In the genomic region with DNA sequence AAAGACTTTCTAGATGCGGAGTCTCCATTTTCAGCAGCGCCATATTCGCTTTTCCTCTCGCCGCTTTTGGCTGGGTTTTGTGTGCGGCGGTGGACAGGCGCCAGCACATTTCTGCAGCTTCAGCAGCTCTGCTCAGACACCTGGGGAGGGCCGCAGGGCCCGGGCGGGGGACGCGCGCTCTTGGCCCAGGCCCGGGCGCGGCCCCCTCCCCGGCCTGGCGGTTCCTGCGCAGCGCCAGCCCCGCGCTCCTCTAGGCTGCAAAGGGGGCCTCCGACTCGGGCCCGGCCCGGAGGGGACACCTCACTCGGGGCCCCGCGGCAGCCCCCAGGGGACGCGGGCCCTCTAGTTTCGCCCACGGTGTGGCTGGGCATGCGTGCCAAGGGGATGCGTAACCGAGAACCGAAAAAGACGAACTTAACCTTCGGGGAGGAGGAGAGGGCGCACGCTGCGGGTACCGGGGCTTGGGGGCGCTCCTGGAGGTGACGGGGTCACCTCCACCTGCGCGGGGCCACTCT, we compare ENCODE assay signal across 8 cellular contexts. TPM values are rescaled to one million over a fixed set of nuclear protein-coding genes. Genes with fewer than 3 reads are reported as not detected.
DNase-seq lines count a peak whose midpoint lies in the region; ATAC-seq and TF ChIP-seq lines count a peak whose summit lies in the region.

No MANE protein-coding gene starts in this region.

- ATAC-seq in GM18502 (IDR thresholded peaks at IDR 0.05; ENCODE audit: poor library complexity, unreplicated experiment) (peak; percentile 68), HG02571 (IDR thresholded peaks at IDR 0.05; ENCODE audit: unreplicated experiment) (peak; percentile 55)

- H2AFZ ChIP-seq in hepatocyte: peak overlapping the region; percentile 89

- no peak for TF ChIP-seq POLR2A in adrenal gland (IDR thresholded peaks at IDR 0.05)

- H3K79me2 ChIP-seq in hepatocyte: no peaks in the 10 kb centered on the region

- TF ChIP-seq CTCF in adrenal gland (IDR thresholded peaks at IDR 0.05) (no peak), hepatocyte (IDR thresholded peaks at IDR 0.05; ENCODE audit: poor library complexity) (no peak)

- H3K9me3 ChIP-seq in adrenal gland (replicated peaks in 1 of 3) (no peaks in the 10 kb centered on the region), hepatocyte (ENCODE audit: low read depth) (no peaks in the 10 kb centered on the region)

- peak overlapping the region; percentile 87 for H3K4me2 ChIP-seq in hepatocyte

- H3K27ac ChIP-seq in adrenal gland: peak overlapping the region; percentile 78 to 96 (median 84)
- peak overlapping the region; percentile 84 for H3K27ac ChIP-seq in hepatocyte

- H3K36me3 ChIP-seq in adrenal gland (replicated peaks in 1 of 2) (no peaks in the 10 kb centered on the region), hepatocyte (replicated peaks; ENCODE audit: insufficient read depth, low read depth) (no peaks in the 10 kb centered on the region)

- H3K27me3 ChIP-seq in adrenal gland (no peaks in the 10 kb centered on the region), hepatocyte (peaks cover 70% of the 10 kb centered on the region)

- WGBS in adrenal gland, 4 donors: 0 to 1% (median 1%) methylated on average over 8 to 48 of the region's 48 CpGs
- 2% methylated on average over 22 of the region's 48 CpGs for WGBS in hepatocyte (ENCODE audit: low lambda C conversion rate, missing lambda C conversion rate)

- DNase-seq in RPMI7951 (ENCODE audit: low read depth) (peak; percentile 41), adrenal gland (peak; percentile 47 to 61 (median 56)), hepatocyte (ENCODE audit: low spot score) (peak; percentile 53), retina (peak; percentile 86), NCI-H2107 (lab: John Stamatoyannopoulos, UW) (no peak), DMS153 treated with DMSO at 0.1 percent for 48 hours (lab: John Stamatoyannopoulos, UW; ENCODE audit: unreplicated experiment) (no peak)

- intact Hi-C loops in adrenal gland (cut with DNase I): no loop called here

- no peaks in the 10 kb centered on the region for H3K9me2 ChIP-seq in hepatocyte (replicated peaks; ENCODE audit: insufficient read depth)

- no peaks in the 10 kb centered on the region for H4K20me1 ChIP-seq in hepatocyte (ENCODE audit: insufficient read depth, poor library complexity, severe bottlenecking)

- H3K4me1 ChIP-seq in adrenal gland (replicated peaks in 1 of 2): peaks cover 0 to 6% of the 10 kb centered on the region in 2 donors
- H3K4me1 ChIP-seq in hepatocyte (ENCODE audit: insufficient read depth): no peaks in the 10 kb centered on the region

- peak overlapping the region; percentile 47 to 92 (median 68) for H3K4me3 ChIP-seq in adrenal gland
- peak overlapping the region; percentile 63 for H3K4me3 ChIP-seq in hepatocyte

RNA-seq across cellular contexts. Expression of gene EBLN1, which starts 34.5 kb away (rescaled TPM):
- total RNA-seq in RPMI7951 (2014; rRNA removed; shearing (Covaris generic)): not detected in 2 replicates
- total RNA-seq in adrenal gland: not detected
- polyA plus RNA-seq in adrenal gland: not detected
- total RNA-seq in hepatocyte: not detected in 2 replicates
- polyA plus RNA-seq in hepatocyte: not detected in 2 replicates

Comparison
In these comparisons a context has a peak if more than half of its experiments do, and no peak if none do; other contexts are left out.
1. DNase-seq: peak in RPMI7951 (single experiment), adrenal gland (7 of 7), hepatocyte (single experiment) and retina (single experiment); none in NCI-H2107 (single experiment) and DMS153 treated with DMSO at 0.1 percent for 48 hours (single experiment).